ENCODE assay signal across 20 cellular contexts in the genomic region with DNA sequence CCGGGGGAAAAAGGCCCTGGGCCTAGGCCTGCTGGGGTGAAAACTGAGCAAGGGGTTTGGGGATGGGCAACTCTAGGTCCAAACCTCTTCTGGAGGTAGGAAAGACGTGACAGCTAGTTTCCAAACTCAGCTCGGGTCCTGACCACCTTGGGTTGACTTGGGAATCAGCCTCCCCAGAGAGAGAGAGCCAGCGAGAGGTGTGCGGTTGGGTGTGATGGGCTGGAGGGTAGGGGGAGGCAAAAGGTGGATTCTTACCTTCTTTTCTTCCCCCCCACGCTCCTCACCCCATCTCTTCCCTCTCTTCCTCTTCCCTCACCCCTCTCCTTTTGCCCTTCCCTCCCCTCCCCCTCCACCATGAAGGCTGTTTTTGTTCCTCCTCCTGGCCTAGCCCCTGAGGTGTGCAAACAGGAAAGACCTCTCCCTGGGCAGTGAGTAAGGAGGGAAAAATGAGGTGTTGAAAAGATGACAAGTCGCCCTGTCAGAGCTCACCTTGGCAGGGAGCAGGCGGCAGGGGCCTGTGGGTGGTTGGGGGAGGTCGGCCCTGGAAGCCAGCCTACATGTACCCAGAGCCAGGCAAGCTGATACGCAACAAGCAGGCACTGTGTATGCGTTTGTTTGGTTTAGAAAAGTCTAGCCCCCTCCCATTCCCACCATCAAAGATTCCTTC. TPM values are rescaled to one million over a fixed set of nuclear protein-coding genes. Genes with fewer than 3 reads are reported as not detected.
A peak's percentile ranks its signal among the peaks of the same experiment; 100 is the strongest.
DNase-seq lines count a peak whose midpoint lies in the region; ATAC-seq and TF ChIP-seq lines count a peak whose summit lies in the region.
"Had no signal": no experiment of that assay in that cellular context is flagged by ENCODE, and none has a peak within 500 bp of the region (broad histone marks: within the 10 kb centered on the region; RNA-seq: fewer than 3 reads in every experiment).

No MANE protein-coding gene starts in this region.

- no peak for TF ChIP-seq CTCF in cardiac muscle cell (IDR thresholded peaks at IDR 0.05; ENCODE audit: low read depth, low read length)
- TF ChIP-seq CTCF in right atrium auricular region (IDR thresholded peaks at IDR 0.05) = no peak
- no peak for TF ChIP-seq CTCF in WTC11 (IDR thresholded peaks at IDR 0.05)
- no peak for TF ChIP-seq CTCF in type B pancreatic cell (conservative IDR thresholded peaks at IDR 0.05)

- no peaks in the 10 kb centered on the region for H3K9me3 Mint-ChIP-seq in WTC11
- H3K9me3 Mint-ChIP-seq in type B pancreatic cell = no peaks in the 10 kb centered on the region
- H3K9me3 Mint-ChIP-seq: activated naive CD8-positive, alpha-beta T cell treated with anti-CD3 and anti-CD28 coated beads, Interleukin-2, amount 10 ng/mL, durations not matched to agents 7 days and 5 days; CD4-positive, alpha-beta T cell; stimulated activated effector memory CD8-positive, alpha-beta T cell treated with anti-CD3 and anti-CD28 coated beads, Interleukin-12 subunit alpha, Interleukin-12 subunit beta, amount 100 ng/mL, for 72 hours had no signal

- CTCF ChIA-PET in WTC11 (lab: Charles Lee) = interaction anchor here (0.7 to 1.2 kb wide), 5 partner anchors 8 to 322 kb away, joined by 3 to 4 read pairs (median 3); a partner anchor contains a TSS

- H3K36me3 Mint-ChIP-seq in WTC11 = no peaks in the 10 kb centered on the region
- no peaks in the 10 kb centered on the region for H3K36me3 Mint-ChIP-seq in type B pancreatic cell
- H3K36me3 Mint-ChIP-seq: activated naive CD8-positive, alpha-beta T cell treated with anti-CD3 and anti-CD28 coated beads, Interleukin-2, amount 10 ng/mL, durations not matched to agents 7 days and 5 days; stimulated activated effector memory CD8-positive, alpha-beta T cell treated with anti-CD3 and anti-CD28 coated beads, Interleukin-12 subunit alpha, Interleukin-12 subunit beta, amount 100 ng/mL, for 72 hours had no signal

- H3K36me3 ChIP-seq in cardiac muscle cell = no peaks in the 10 kb centered on the region
- no peaks in the 10 kb centered on the region for H3K36me3 ChIP-seq in right atrium auricular region
- H3K36me3 ChIP-seq in iPS-18a (ENCODE audit: control insufficient read depth, low read depth, low read length) = no peaks in the 10 kb centered on the region
- H3K36me3 ChIP-seq: SJCRH30, tibial nerve had no signal

- H3K27ac Mint-ChIP-seq in WTC11 (peak overlapping the region; percentile 98), type B pancreatic cell (peak overlapping the region; percentile 32)
- H3K27ac Mint-ChIP-seq: activated naive CD8-positive, alpha-beta T cell treated with anti-CD3 and anti-CD28 coated beads, Interleukin-2, amount 10 ng/mL, durations not matched to agents 7 days and 5 days; CD4-positive, alpha-beta T cell; stimulated activated effector memory CD8-positive, alpha-beta T cell treated with anti-CD3 and anti-CD28 coated beads, Interleukin-12 subunit alpha, Interleukin-12 subunit beta, amount 100 ng/mL, for 72 hours had no signal

- H3K4me3 ChIP-seq in cardiac muscle cell (no peak overlapping the region), right atrium auricular region (no peak overlapping the region), iPS-18a (ENCODE audit: low read length) (peak overlapping the region; percentile 42)
- H3K4me3 ChIP-seq: SJCRH30, tibial nerve had no signal

- no peaks in the 10 kb centered on the region for H3K27me3 ChIP-seq in cardiac muscle cell
- no peaks in the 10 kb centered on the region for H3K27me3 ChIP-seq in right atrium auricular region
- no peaks in the 10 kb centered on the region for H3K27me3 ChIP-seq in iPS-18a (ENCODE audit: control insufficient read depth, insufficient read depth, low read length)
- H3K27me3 ChIP-seq: SJCRH30 had no signal

- peaks cover 11% of the 10 kb centered on the region for H3K4me1 ChIP-seq in cardiac muscle cell (ENCODE audit: low read depth)
- H3K4me1 ChIP-seq in right atrium auricular region = no peaks in the 10 kb centered on the region
- peaks cover 54% of the 10 kb centered on the region for H3K4me1 ChIP-seq in iPS-18a (ENCODE audit: control insufficient read depth, low read depth, low read length)
- H3K4me1 ChIP-seq: SJCRH30 had no signal

- peak; percentile 6 for ATAC-seq in WTC11
- ATAC-seq: stimulated activated effector memory CD8-positive, alpha-beta T cell treated with anti-CD3 and anti-CD28 coated beads, Interleukin-12 subunit alpha, Interleukin-12 subunit beta, amount 100 ng/mL, for 72 hours had no signal

- H3K27ac ChIP-seq in cardiac muscle cell = peak overlapping the region; percentile 9
- no peak overlapping the region for H3K27ac ChIP-seq in right atrium auricular region
- peak overlapping the region; percentile 82 for H3K27ac ChIP-seq in iPS-18a (ENCODE audit: low read length)
- H3K27ac ChIP-seq: SJCRH30, tibial nerve had no signal

- POLR2A ChIA-PET in WTC11 (lab: Charles Lee) = no interaction called here

- peaks cover 49% of the 10 kb centered on the region for H3K4me1 Mint-ChIP-seq in WTC11
- peaks cover 15% of the 10 kb centered on the region for H3K4me1 Mint-ChIP-seq in type B pancreatic cell (ENCODE audit: unreplicated experiment)
- H3K4me1 Mint-ChIP-seq: activated naive CD8-positive, alpha-beta T cell treated with anti-CD3 and anti-CD28 coated beads, Interleukin-2, amount 10 ng/mL, durations not matched to agents 7 days and 5 days; stimulated activated effector memory CD8-positive, alpha-beta T cell treated with anti-CD3 and anti-CD28 coated beads, Interleukin-12 subunit alpha, Interleukin-12 subunit beta, amount 100 ng/mL, for 72 hours had no signal

- peak overlapping the region; percentile 57 for H3K9ac ChIP-seq in iPS-18a (ENCODE audit: low read length)

- H3K27me3 Mint-ChIP-seq in WTC11 (ENCODE audit: low read depth) = no peaks in the 10 kb centered on the region
- H3K27me3 Mint-ChIP-seq in type B pancreatic cell = no peaks in the 10 kb centered on the region
- H3K27me3 Mint-ChIP-seq: activated naive CD8-positive, alpha-beta T cell treated with anti-CD3 and anti-CD28 coated beads, Interleukin-2, amount 10 ng/mL, durations not matched to agents 7 days and 5 days had no signal

- no peak for DNase-seq in cardiac muscle cell (ENCODE audit: low read depth in 1 of 2, low spot score in 1 of 2)
- no peak for DNase-seq in right atrium auricular region (ENCODE audit: low spot score)
- DNase-seq in WTC11 (ENCODE audit: low spot score) = no peak
- DNase-seq in type B pancreatic cell (ENCODE audit: extremely low spot score, unreplicated experiment) = no peak
- no peak for DNase-seq in GM19240 (ENCODE audit: insufficient read length, low spot score)
- DNase-seq in NCI-H1048 (lab: John Stamatoyannopoulos, UW) = no peak
- no peak for DNase-seq in T-helper 1 cell
- DNase-seq: activated CD4-positive, alpha-beta T cell treated with anti-CD3 and anti-CD28 coated beads for 4 hours; activated naive CD8-positive, alpha-beta T cell treated with anti-CD3 and anti-CD28 coated beads, Interleukin-2, amount 10 ng/mL, durations not matched to agents 7 days and 5 days; activated T-cell treated with anti-CD3 and anti-CD28 coated beads for 4 hours; CD4-positive, alpha-beta T cell; central memory CD4-positive, alpha-beta T cell; DMS79 treated with DMSO at 0.1 percent for 48 hours; NCI-H1092; small intestine had no signal

- peak overlapping the region; percentile 49 for H3K4me3 Mint-ChIP-seq in WTC11
- H3K4me3 Mint-ChIP-seq in type B pancreatic cell = peak overlapping the region; percentile 34
- H3K4me3 Mint-ChIP-seq: activated naive CD8-positive, alpha-beta T cell treated with anti-CD3 and anti-CD28 coated beads, Interleukin-2, amount 10 ng/mL, durations not matched to agents 7 days and 5 days; CD4-positive, alpha-beta T cell; IgD-negative memory B cell; stimulated activated effector memory CD8-positive, alpha-beta T cell treated with anti-CD3 and anti-CD28 coated beads, Interleukin-12 subunit alpha, Interleukin-12 subunit beta, amount 100 ng/mL, for 72 hours had no signal

- H3K9me3 ChIP-seq in cardiac muscle cell (ENCODE audit: low read depth) = no peaks in the 10 kb centered on the region
- no peaks in the 10 kb centered on the region for H3K9me3 ChIP-seq in right atrium auricular region
- H3K9me3 ChIP-seq in iPS-18a (ENCODE audit: control insufficient read depth, low read depth, low read length) = no peaks in the 10 kb centered on the region
- H3K9me3 ChIP-seq: SJCRH30, tibial nerve had no signal

TF ChIP-seq in WTC11, 78 proteins besides CTCF, POLR2A, EP300 and RAD21 (continues in another document):
- TF ChIP-seq, protein P1, sequence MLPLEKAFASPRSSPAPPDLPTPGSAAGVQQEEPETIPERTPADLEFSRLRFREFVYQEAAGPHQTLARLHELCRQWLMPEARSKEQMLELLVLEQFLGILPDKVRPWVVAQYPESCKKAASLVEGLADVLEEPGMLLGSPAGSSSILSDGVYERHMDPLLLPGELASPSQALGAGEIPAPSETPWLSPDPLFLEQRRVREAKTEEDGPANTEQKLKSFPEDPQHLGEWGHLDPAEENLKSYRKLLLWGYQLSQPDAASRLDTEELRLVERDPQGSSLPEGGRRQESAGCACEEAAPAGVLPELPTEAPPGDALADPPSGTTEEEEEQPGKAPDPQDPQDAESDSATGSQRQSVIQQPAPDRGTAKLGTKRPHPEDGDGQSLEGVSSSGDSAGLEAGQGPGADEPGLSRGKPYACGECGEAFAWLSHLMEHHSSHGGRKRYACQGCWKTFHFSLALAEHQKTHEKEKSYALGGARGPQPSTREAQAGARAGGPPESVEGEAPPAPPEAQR (CRISPR knock-in tag; IDR thresholded peaks at IDR 0.05) = no peak
- TF ChIP-seq ZBTB21 (CRISPR knock-in tag; IDR thresholded peaks at IDR 0.05; ENCODE audit: borderline replicate concordance) = no peak
- TF ChIP-seq TEAD4 (CRISPR knock-in tag; IDR thresholded peaks at IDR 0.05) = no peak
- TF ChIP-seq ZNF121 (CRISPR knock-in tag; IDR thresholded peaks at IDR 0.05) = no peak
- TF ChIP-seq, protein P2, sequence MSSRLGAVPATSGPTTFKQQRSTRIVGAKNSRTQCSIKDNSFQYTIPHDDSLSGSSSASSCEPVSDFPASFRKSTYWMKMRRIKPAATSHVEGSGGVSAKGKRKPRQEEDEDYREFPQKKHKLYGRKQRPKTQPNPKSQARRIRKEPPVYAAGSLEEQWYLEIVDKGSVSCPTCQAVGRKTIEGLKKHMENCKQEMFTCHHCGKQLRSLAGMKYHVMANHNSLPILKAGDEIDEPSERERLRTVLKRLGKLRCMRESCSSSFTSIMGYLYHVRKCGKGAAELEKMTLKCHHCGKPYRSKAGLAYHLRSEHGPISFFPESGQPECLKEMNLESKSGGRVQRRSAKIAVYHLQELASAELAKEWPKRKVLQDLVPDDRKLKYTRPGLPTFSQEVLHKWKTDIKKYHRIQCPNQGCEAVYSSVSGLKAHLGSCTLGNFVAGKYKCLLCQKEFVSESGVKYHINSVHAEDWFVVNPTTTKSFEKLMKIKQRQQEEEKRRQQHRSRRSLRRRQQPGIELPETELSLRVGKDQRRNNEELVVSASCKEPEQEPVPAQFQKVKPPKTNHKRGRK (CRISPR knock-in tag; IDR thresholded peaks at IDR 0.05; ENCODE audit: borderline replicate concordance) = no peak
- no peak for TF ChIP-seq NFE2L1 (CRISPR knock-in tag; IDR thresholded peaks at IDR 0.05)

RNA-seq across cellular contexts. Expression of a gene that starts 14.8 kb away (rescaled TPM):
- total RNA-seq in cardiac muscle cell = 67.4 and 68.9 TPM in 2 replicates
- 73.4 and 79.7 TPM in 2 replicates for polyA plus RNA-seq in cardiac muscle cell
- total RNA-seq in right atrium auricular region = 10 to 100 TPM; 11.7 to 18.8 TPM
- total RNA-seq in WTC11 (2021) = 37.9 to 43.1 TPM (median 39.9 TPM) in 3 replicates
- 47.5 and 50.6 TPM in 2 replicates for total RNA-seq in type B pancreatic cell (ENCODE audit: low replicate concordance)

Comparison
In these comparisons a context has a peak if more than half of its experiments do, and no peak if none do; other contexts are left out.
1. H3K27ac ChIP-seq: peak in cardiac muscle cell (single experiment) and iPS-18a (single experiment); none in right atrium auricular region (0 of 2).